ENCODE assay signal across 2 cellular contexts in the genomic region with DNA sequence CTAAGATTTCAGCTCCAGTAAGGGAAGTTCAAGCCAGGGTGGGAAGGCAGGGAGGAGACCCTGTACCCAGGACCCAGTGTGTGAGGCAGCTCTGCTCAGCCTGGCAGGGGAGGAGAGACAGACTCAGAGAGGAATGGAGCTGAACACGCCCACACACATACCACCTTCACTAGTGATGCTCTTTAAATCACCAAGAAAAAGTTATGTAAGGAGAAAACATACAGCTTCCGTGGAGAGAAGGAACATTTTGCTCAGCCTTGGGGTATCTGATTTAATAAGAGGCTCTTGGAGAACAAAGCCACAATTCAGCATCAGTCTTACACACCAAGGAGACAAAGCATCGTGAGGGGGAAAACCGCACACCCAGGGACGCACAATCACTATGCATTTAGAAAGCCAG.
TF ChIP-seq lines count a peak whose summit lies in the region.

No MANE protein-coding gene starts in this region.

TF ChIP-seq in SK-N-SH treated with all-trans-retinoic acid at 6 μM for 48 hours, 23 proteins besides CTCF, POLR2A, EP300 and RAD21:
- TF ChIP-seq TOX (CRISPR knock-in tag; IDR thresholded peaks at IDR 0.05; ENCODE audit: borderline replicate concordance) = no peak
- no peak for TF ChIP-seq ZFP3 (CRISPR knock-in tag; IDR thresholded peaks at IDR 0.05)
- TF ChIP-seq RARB (CRISPR knock-in tag; IDR thresholded peaks at IDR 0.05) = no peak
- TF ChIP-seq ESRRG (CRISPR knock-in tag; IDR thresholded peaks at IDR 0.05) = no peak
- TF ChIP-seq ZNF70 (CRISPR knock-in tag; IDR thresholded peaks at IDR 0.05) = no peak
- TF ChIP-seq ZFP30 (CRISPR knock-in tag; IDR thresholded peaks at IDR 0.05) = no peak
- TF ChIP-seq POU6F1 (CRISPR knock-in tag; IDR thresholded peaks at IDR 0.05; ENCODE audit: borderline replicate concordance, low read depth) = no peak
- no peak for TF ChIP-seq BACH2 (CRISPR knock-in tag; IDR thresholded peaks at IDR 0.05; ENCODE audit: borderline replicate concordance)
- TF ChIP-seq TCF4 (CRISPR knock-in tag; IDR thresholded peaks at IDR 0.05; ENCODE audit: borderline replicate concordance) = no peak
- TF ChIP-seq, protein P1, sequence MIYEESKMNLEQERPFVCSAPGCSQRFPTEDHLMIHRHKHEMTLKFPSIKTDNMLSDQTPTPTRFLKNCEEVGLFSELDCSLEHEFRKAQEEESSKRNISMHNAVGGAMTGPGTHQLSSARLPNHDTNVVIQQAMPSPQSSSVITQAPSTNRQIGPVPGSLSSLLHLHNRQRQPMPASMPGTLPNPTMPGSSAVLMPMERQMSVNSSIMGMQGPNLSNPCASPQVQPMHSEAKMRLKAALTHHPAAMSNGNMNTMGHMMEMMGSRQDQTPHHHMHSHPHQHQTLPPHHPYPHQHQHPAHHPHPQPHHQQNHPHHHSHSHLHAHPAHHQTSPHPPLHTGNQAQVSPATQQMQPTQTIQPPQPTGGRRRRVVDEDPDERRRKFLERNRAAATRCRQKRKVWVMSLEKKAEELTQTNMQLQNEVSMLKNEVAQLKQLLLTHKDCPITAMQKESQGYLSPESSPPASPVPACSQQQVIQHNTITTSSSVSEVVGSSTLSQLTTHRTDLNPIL (CRISPR knock-in tag; IDR thresholded peaks at IDR 0.05; ENCODE audit: low read depth) = no peak
- TF ChIP-seq SNAI2 (CRISPR knock-in tag; IDR thresholded peaks at IDR 0.05) = no peak

TF ChIP-seq in SK-N-SH, 30 proteins besides CTCF, POLR2A, EP300 and RAD21 (continued from another document):
- TF ChIP-seq NRF1 (IDR thresholded peaks at IDR 0.05; ENCODE audit: low read depth, low read length) (no peak), USF1 (IDR thresholded peaks at IDR 0.05; ENCODE audit: borderline replicate concordance, low read depth) (no peak), JUND (IDR thresholded peaks at IDR 0.05) (no peak), IRF3 (IDR thresholded peaks at IDR 0.05; ENCODE audit: low read depth, low read length) (no peak), FOSL2 (IDR thresholded peaks at IDR 0.05; ENCODE audit: borderline replicate concordance, low read depth) (no peak), GATA2 (CRISPR knock-in tag; IDR thresholded peaks at IDR 0.05) (no peak)
- TF ChIP-seq, protein P2, sequence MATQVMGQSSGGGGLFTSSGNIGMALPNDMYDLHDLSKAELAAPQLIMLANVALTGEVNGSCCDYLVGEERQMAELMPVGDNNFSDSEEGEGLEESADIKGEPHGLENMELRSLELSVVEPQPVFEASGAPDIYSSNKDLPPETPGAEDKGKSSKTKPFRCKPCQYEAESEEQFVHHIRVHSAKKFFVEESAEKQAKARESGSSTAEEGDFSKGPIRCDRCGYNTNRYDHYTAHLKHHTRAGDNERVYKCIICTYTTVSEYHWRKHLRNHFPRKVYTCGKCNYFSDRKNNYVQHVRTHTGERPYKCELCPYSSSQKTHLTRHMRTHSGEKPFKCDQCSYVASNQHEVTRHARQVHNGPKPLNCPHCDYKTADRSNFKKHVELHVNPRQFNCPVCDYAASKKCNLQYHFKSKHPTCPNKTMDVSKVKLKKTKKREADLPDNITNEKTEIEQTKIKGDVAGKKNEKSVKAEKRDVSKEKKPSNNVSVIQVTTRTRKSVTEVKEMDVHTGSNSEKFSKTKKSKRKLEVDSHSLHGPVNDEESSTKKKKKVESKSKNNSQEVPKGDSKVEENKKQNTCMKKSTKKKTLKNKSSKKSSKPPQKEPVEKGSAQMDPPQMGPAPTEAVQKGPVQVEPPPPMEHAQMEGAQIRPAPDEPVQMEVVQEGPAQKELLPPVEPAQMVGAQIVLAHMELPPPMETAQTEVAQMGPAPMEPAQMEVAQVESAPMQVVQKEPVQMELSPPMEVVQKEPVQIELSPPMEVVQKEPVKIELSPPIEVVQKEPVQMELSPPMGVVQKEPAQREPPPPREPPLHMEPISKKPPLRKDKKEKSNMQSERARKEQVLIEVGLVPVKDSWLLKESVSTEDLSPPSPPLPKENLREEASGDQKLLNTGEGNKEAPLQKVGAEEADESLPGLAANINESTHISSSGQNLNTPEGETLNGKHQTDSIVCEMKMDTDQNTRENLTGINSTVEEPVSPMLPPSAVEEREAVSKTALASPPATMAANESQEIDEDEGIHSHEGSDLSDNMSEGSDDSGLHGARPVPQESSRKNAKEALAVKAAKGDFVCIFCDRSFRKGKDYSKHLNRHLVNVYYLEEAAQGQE (IDR thresholded peaks at IDR 0.05; ENCODE audit: low read depth, low read length) = no peak
